Comparison of ENCODE assay signal across 8 cellular contexts in genomic region chrX:18885317-18886004, GRCh38.
A peak's percentile ranks its signal among the peaks of the same experiment; 100 is the strongest.
DNase-seq lines count a peak whose midpoint lies in the region; TF ChIP-seq lines count a peak whose summit lies in the region.

No MANE protein-coding gene starts in this region.

- H2AK5ac ChIP-seq in trophoblast cell (ENCODE audit: low read length) = peak overlapping the region; percentile 41

- H3K23ac ChIP-seq in trophoblast cell (ENCODE audit: low read length) = no peak overlapping the region

- TF ChIP-seq POLR2A in NB4 (IDR thresholded peaks at IDR 0.05; ENCODE audit: extremely low read depth, insufficient read length) = no peak

- no peaks in the 10 kb centered on the region for H3K27me3 ChIP-seq in trophoblast cell (ENCODE audit: insufficient read depth, low read length)

- peak overlapping the region; percentile 41 for H4K91ac ChIP-seq in trophoblast cell (ENCODE audit: low read depth, low read length)

- peaks cover 2% of the 10 kb centered on the region for H3K79me2 ChIP-seq in trophoblast cell (ENCODE audit: control insufficient read depth, insufficient read depth, low read length, poor library complexity)

- no peaks in the 10 kb centered on the region for H3K9me3 ChIP-seq in trophoblast cell (ENCODE audit: insufficient read depth, low read depth, low read length)

- no peak overlapping the region for H3K9ac ChIP-seq in trophoblast cell (ENCODE audit: low read length)

- H2BK5ac ChIP-seq in trophoblast cell (ENCODE audit: low read depth, low read length, poor library complexity) = peak overlapping the region; percentile 85

- peak overlapping the region; percentile 77 for H3K4ac ChIP-seq in trophoblast cell (ENCODE audit: low read depth, low read length)

- peak overlapping the region; percentile 71 for H3K4me2 ChIP-seq in trophoblast cell (ENCODE audit: low read length)

- WGBS in trophoblast cell (ENCODE audit: extremely low coverage, insufficient coverage, insufficient read length) = no CpG with 5 or more reads among the region's 8 CpGs

- TF ChIP-seq CTCF in NB4 (IDR thresholded peaks at IDR 0.05; ENCODE audit: low read depth, low read length) (no peak), coronary artery (IDR thresholded peaks at IDR 0.05) (no peak)

- no peak overlapping the region for H2BK120ac ChIP-seq in trophoblast cell (ENCODE audit: insufficient read depth, low read length, poor library complexity)

- peaks cover 13% of the 10 kb centered on the region for H3K79me1 ChIP-seq in trophoblast cell (ENCODE audit: low read length)

- peak; percentile 30 for DNase-seq in activated T-cell treated with anti-CD3 and anti-CD28 coated beads, Interleukin-2, amount 50 U/mL, for 1 hour
- DNase-seq in activated T-cell treated with anti-CD3 and anti-CD28 coated beads for 4 hours (no peak), NB4 (ENCODE audit: low read depth) (no peak), coronary artery (ENCODE audit: low spot score) (no peak), trophoblast cell (no peak), NCI-H774 (lab: John Stamatoyannopoulos, UW) (no peak), NCI-H187 (lab: John Stamatoyannopoulos, UW) (no peak), LoVo (ENCODE audit: low spot score) (no peak)

- H2AFZ ChIP-seq in trophoblast cell (ENCODE audit: insufficient read depth, low read length, poor library complexity) = peak overlapping the region; percentile 52

- peak overlapping the region; percentile 84 to 91 for H3K27ac ChIP-seq in coronary artery
- H3K27ac ChIP-seq in trophoblast cell (ENCODE audit: low read depth, low read length) = no peak overlapping the region

- H3K18ac ChIP-seq in trophoblast cell (ENCODE audit: low read length) = peak overlapping the region; percentile 91

- peak overlapping the region; percentile 49 for H3K4me3 ChIP-seq in NB4 (ENCODE audit: low read depth, low read length)
- H3K4me3 ChIP-seq in coronary artery = peak overlapping the region; percentile 58
- H3K4me3 ChIP-seq in trophoblast cell (ENCODE audit: low read depth, low read length) = no peak overlapping the region

- peak overlapping the region; percentile 64 for H3K14ac ChIP-seq in trophoblast cell (ENCODE audit: low read length)

- H2BK12ac ChIP-seq in trophoblast cell (ENCODE audit: low read length) = no peak overlapping the region

- no peak overlapping the region for H4K12ac ChIP-seq in trophoblast cell (ENCODE audit: low read depth, low read length)

- no peak overlapping the region for H4K8ac ChIP-seq in trophoblast cell (ENCODE audit: low read depth, low read length)

- no peaks in the 10 kb centered on the region for H3K36me3 ChIP-seq in trophoblast cell (ENCODE audit: control insufficient read depth in 1 of 2, insufficient read depth in 2 of 2, low read length in 2 of 2)

- H3K4me1 ChIP-seq in trophoblast cell (ENCODE audit: control insufficient read depth in 1 of 2, insufficient read depth in 2 of 2, low read length in 2 of 2) = peaks cover 22 to 28% of the 10 kb centered on the region in 2 experiments
